Comparison of ENCODE assay signal across 23 cellular contexts in the genomic region with DNA sequence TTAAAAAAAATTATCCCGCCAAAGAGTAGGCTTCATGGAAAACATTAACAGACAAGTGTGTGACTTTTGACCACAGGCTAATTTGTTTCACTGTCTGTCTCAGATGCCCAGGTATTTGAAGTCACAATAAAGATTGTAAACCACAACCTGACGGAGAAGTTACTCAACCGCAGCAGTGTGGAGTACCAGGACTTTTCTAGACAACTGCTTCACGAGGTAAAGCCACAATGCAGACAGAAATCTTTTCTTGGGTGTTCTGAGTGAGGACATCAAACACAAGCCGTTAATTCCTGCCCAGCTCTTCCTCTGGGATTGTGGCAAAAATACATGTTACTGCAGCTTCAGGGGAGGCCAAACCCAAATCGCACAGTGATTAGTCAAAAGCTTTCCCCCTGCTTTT. TPM values are rescaled to one million over a fixed set of nuclear protein-coding genes. Genes with fewer than 3 reads are reported as not detected.
DNase-seq lines count a peak whose midpoint lies in the region; ATAC-seq and TF ChIP-seq lines count a peak whose summit lies in the region.
"Had no signal": no experiment of that assay in that cellular context is flagged by ENCODE, and none has a peak within 500 bp of the region (broad histone marks: within the 10 kb centered on the region; RNA-seq: fewer than 3 reads in every experiment).

No MANE protein-coding gene starts in this region.

- H3K4me3 ChIP-seq in astrocyte of the cerebellum (ENCODE audit: low read depth, low read length) (no peak overlapping the region), foreskin fibroblast (ENCODE audit: low read depth in 1 of 2, low read length in 2 of 2) (no peak overlapping the region), ascending aorta (no peak overlapping the region)
- H3K4me3 ChIP-seq: breast epithelium, dorsolateral prefrontal cortex, esophagus muscularis mucosa, neural progenitor cell, uterus had no signal

- H3K9me3 ChIP-seq in KOPT-K1 (ENCODE audit: insufficient read depth, low read length, poor library complexity, severe bottlenecking) (no peaks in the 10 kb centered on the region), ascending aorta (no peaks in the 10 kb centered on the region)
- H3K9me3 ChIP-seq: breast epithelium, esophagus muscularis mucosa, uterus had no signal

- no peaks in the 10 kb centered on the region for H3K27me3 Mint-ChIP-seq in progenitor cell of endocrine pancreas

- peaks cover 15% of the 10 kb centered on the region for H3K4me1 Mint-ChIP-seq in progenitor cell of endocrine pancreas (ENCODE audit: low read depth)

- TF ChIP-seq CTCF in astrocyte of the cerebellum (IDR thresholded peaks at IDR 0.05; ENCODE audit: low read depth, low read length, missing control alignments) (no peak), progenitor cell of endocrine pancreas (IDR thresholded peaks at IDR 0.05; ENCODE audit: unreplicated experiment) (no peak), foreskin fibroblast (IDR thresholded peaks at IDR 0.05; ENCODE audit: low read depth, low read length) (no peak), ascending aorta (IDR thresholded peaks at IDR 0.05) (no peak)

- peak overlapping the region; percentile 20 for H3K27ac Mint-ChIP-seq in progenitor cell of endocrine pancreas
- H3K27ac Mint-ChIP-seq: H9 had no signal

- H3K36me3 ChIP-seq in KOPT-K1 (ENCODE audit: insufficient read depth, low read length) (no peaks in the 10 kb centered on the region), ascending aorta (no peaks in the 10 kb centered on the region)
- H3K36me3 ChIP-seq: breast epithelium, esophagus muscularis mucosa, neural progenitor cell, uterus had no signal

- intact Hi-C loops in ascending aorta (cut with DNase I): no loop called here

- H3K4me3 Mint-ChIP-seq in progenitor cell of endocrine pancreas (ENCODE audit: low read depth): no peak overlapping the region
- H3K4me3 Mint-ChIP-seq: activated T-cell treated with anti-CD3 and anti-CD28 coated beads, Interleukin-2, amount 50 U/mL, for 4 hours; H9; neural progenitor cell had no signal

- peaks cover 5 to 18% of the 10 kb centered on the region in 2 donors for H3K4me1 ChIP-seq in ascending aorta
- H3K4me1 ChIP-seq: breast epithelium, neural progenitor cell, uterus had no signal

- H3K9me3 Mint-ChIP-seq in progenitor cell of endocrine pancreas (ENCODE audit: low read depth): no peaks in the 10 kb centered on the region
- H3K9me3 Mint-ChIP-seq: activated T-cell treated with anti-CD3 and anti-CD28 coated beads, Interleukin-2, amount 50 U/mL, for 4 hours; H9; neural progenitor cell had no signal

- no peaks in the 10 kb centered on the region for H3K36me3 Mint-ChIP-seq in progenitor cell of endocrine pancreas (ENCODE audit: insufficient read depth)
- H3K36me3 Mint-ChIP-seq: neural progenitor cell had no signal

- in situ Hi-C loops in astrocyte of the cerebellum (cut with HindIII; ENCODE audit: low sequenced_read_pairs): loop anchor here (5.0 kb wide), 1 partner anchor 35 kb away; no protein-coding TSS in a partner anchor

- peak; percentile 55 for DNase-seq in DMS79 (lab: John Stamatoyannopoulos, UW)
- DNase-seq in astrocyte of the cerebellum (ENCODE audit: low read depth): peak; percentile 34
- DNase-seq in progenitor cell of endocrine pancreas (ENCODE audit: low spot score, unreplicated experiment): no peak
- no peak for DNase-seq in foreskin fibroblast
- DNase-seq in ascending aorta (ENCODE audit: low spot score in 2 of 2): no peak
- DNase-seq: activated naive CD4-positive, alpha-beta T cell treated with anti-CD3 and anti-CD28 coated beads, Interleukin-2, amount 50 U/mL, for 16 hours; activated T-cell treated with anti-CD3 and anti-CD28 coated beads, Interleukin-2, amount 50 U/mL, for 4 hours; COR-L47; dorsolateral prefrontal cortex; glutamatergic neuron; H9; Karpas-422; NCI-H1417 treated with DMSO at 0.1 percent for 48 hours; NCI-H2171 treated with DMSO at 0.1 percent for 48 hours; NCI-H774; uterus had no signal

- ATAC-seq in GM21423 (IDR thresholded peaks at IDR 0.05; ENCODE audit: unreplicated experiment) (no peak), GM21390 (IDR thresholded peaks at IDR 0.05; ENCODE audit: unreplicated experiment) (no peak)
- ATAC-seq: activated T-cell treated with anti-CD3 and anti-CD28 coated beads, Interleukin-2, amount 50 U/mL, for 4 hours; Panc1 had no signal

- H3K27ac ChIP-seq in KOPT-K1 (ENCODE audit: low read depth, low read length, poor library complexity, severe bottlenecking) (peak overlapping the region; percentile 52), ascending aorta (no peak overlapping the region)
- H3K27ac ChIP-seq: breast epithelium, dorsolateral prefrontal cortex, esophagus muscularis mucosa, neural progenitor cell, uterus had no signal

- H3K27me3 ChIP-seq in ascending aorta: no peaks in the 10 kb centered on the region
- H3K27me3 ChIP-seq: breast epithelium, dorsolateral prefrontal cortex, neural progenitor cell, uterus had no signal

RNA-seq across cellular contexts. Expression of a gene that starts 30.9 kb away (rescaled TPM):
- total RNA-seq in progenitor cell of endocrine pancreas (0.19 TPM in 1 of 2 replicates, not detected in the other), ascending aorta (not detected)
- total RNA-seq: activated T-cell treated with anti-CD3 and anti-CD28 coated beads, Interleukin-2, amount 50 U/mL, for 4 hours; breast epithelium; H9; uterus had no signal

Comparison
In these comparisons a context has a peak if more than half of its experiments do, and no peak if none do; other contexts are left out.
1. DNase-seq: peak in DMS79 (single experiment) and astrocyte of the cerebellum (single experiment); none in progenitor cell of endocrine pancreas (single experiment), foreskin fibroblast (0 of 2) and ascending aorta (0 of 2).